Comparison of ENCODE assay signal across 28 cellular contexts in the genomic region with DNA sequence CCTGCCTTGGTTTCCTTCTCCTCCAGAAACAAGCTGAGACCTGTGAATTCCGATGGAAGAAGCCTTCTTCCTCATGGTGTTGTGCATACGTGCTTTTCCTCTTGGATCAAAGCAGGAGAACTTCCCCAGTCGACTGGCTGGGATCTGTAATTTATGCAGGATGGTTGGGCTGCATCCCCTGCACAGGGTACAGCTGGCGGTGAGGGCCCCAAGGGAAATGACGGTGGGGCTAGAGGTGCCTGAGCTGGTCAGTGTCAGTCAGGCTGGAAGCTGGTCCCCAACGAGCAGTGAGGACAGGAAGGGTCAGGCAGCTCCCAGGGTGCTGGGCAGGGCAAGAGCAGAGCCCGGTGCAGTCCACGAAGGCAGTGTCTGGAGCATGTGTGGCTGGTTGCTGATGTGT.
"Had no signal": no experiment of that assay in that cellular context is flagged by ENCODE, and none has a peak within 500 bp of the region (broad histone marks: within the 10 kb centered on the region; RNA-seq: fewer than 3 reads in every experiment).

No MANE protein-coding gene starts in this region.

- H3K4me3 ChIP-seq: coronary artery, esophagus squamous epithelium, gastroesophageal sphincter, heart left ventricle, lower lobe of right lung, neural progenitor cell, thyroid gland, upper lobe of right lung had no signal

- H3K4me1 ChIP-seq: esophagus squamous epithelium, lower lobe of right lung, neural progenitor cell, thyroid gland, upper lobe of right lung had no signal

- ATAC-seq: activated CD4-positive, CD25-positive, alpha-beta regulatory T cell treated with anti-CD3 and anti-CD28 coated beads, Interleukin-2, amount 50 U/mL, for 24 hours; activated T-cell treated with anti-CD3 and anti-CD28 coated beads, Interleukin-2, amount 50 U/mL, for 72 hours; gastroesophageal sphincter; left lobe of liver; lower lobe of right lung; naive thymus-derived CD4-positive, alpha-beta T cell; upper lobe of right lung had no signal

- H3K9me3 Mint-ChIP-seq: activated CD4-positive, alpha-beta memory T cell treated with anti-CD3 and anti-CD28 coated beads, Interleukin-2, amount 10 ng/mL, durations not matched to agents 7 days and 5 days; activated CD4-positive, alpha-beta T cell treated with anti-CD3 and anti-CD28 coated beads, Interleukin-2, amount 10 ng/mL, durations not matched to agents 24 days and 14 days; activated naive CD4-positive, alpha-beta T cell treated with anti-CD3 and anti-CD28 coated beads for 36 hours; activated naive CD8-positive, alpha-beta T cell treated with anti-CD3 and anti-CD28 coated beads, Interleukin-2, amount 10 ng/mL, durations not matched to agents 7 days and 5 days; activated T-cell treated with anti-CD3 and anti-CD28 coated beads, Interleukin-2, amount 50 U/mL, for 72 hours; naive thymus-derived CD4-positive, alpha-beta T cell; neural progenitor cell; T-helper 2 cell treated with Interferon-gamma antibody and Interleukin-4, amounts not matched to agents 5 μg/mL and 100 μg/mL, for 36 hours had no signal

- H3K27me3 ChIP-seq: neural progenitor cell, thyroid gland, upper lobe of right lung had no signal

- H3K27ac ChIP-seq: coronary artery, esophagus squamous epithelium, gastroesophageal sphincter, heart left ventricle, lower lobe of right lung, neural progenitor cell, thyroid gland, upper lobe of right lung, VCaP had no signal

- H2AFZ ChIP-seq: neural progenitor cell had no signal

- H3K4me2 ChIP-seq: neural progenitor cell had no signal

- H3K4me3 Mint-ChIP-seq: activated CD4-positive, alpha-beta memory T cell treated with anti-CD3 and anti-CD28 coated beads, Interleukin-2, amount 10 ng/mL, durations not matched to agents 7 days and 5 days; activated CD4-positive, alpha-beta T cell treated with anti-CD3 and anti-CD28 coated beads, Interleukin-2, amount 10 ng/mL, durations not matched to agents 24 days and 14 days; activated naive CD4-positive, alpha-beta T cell treated with anti-CD3 and anti-CD28 coated beads for 36 hours; activated naive CD8-positive, alpha-beta T cell treated with anti-CD3 and anti-CD28 coated beads, Interleukin-2, amount 10 ng/mL, durations not matched to agents 7 days and 5 days; activated T-cell treated with anti-CD3 and anti-CD28 coated beads, Interleukin-2, amount 50 U/mL, for 72 hours; naive thymus-derived CD4-positive, alpha-beta T cell; neural progenitor cell; T-helper 2 cell treated with Interferon-gamma antibody and Interleukin-4, amounts not matched to agents 5 μg/mL and 100 μg/mL, for 36 hours had no signal

- H3K9me3 ChIP-seq: esophagus squamous epithelium, gastroesophageal sphincter, heart left ventricle, lower lobe of right lung, thyroid gland, upper lobe of right lung had no signal

- DNase-seq: activated CD4-positive, alpha-beta memory T cell treated with anti-CD3 and anti-CD28 coated beads, Interleukin-2, amount 10 ng/mL, durations not matched to agents 7 days and 5 days; activated CD4-positive, alpha-beta T cell treated with anti-CD3 and anti-CD28 coated beads, Interleukin-2, amount 10 ng/mL, durations not matched to agents 24 days and 14 days; activated effector memory CD4-positive, alpha-beta T cell treated with Interleukin-2 at 50 U/mL for 16 hours; activated naive CD4-positive, alpha-beta T cell treated with anti-CD3 and anti-CD28 coated beads for 36 hours; activated naive CD8-positive, alpha-beta T cell treated with anti-CD3 and anti-CD28 coated beads, Interleukin-2, amount 10 ng/mL, durations not matched to agents 7 days and 5 days; activated T-cell treated with anti-CD3 and anti-CD28 coated beads, Interleukin-2, amount 50 U/mL, for 72 hours; amygdala; cerebellar nuclear complex; esophagus squamous epithelium; heart left ventricle; lower lobe of right lung; naive thymus-derived CD4-positive, alpha-beta T cell; retina; stimulated activated CD4-positive, alpha-beta T cell treated with anti-CD3 and anti-CD28 coated beads, Interleukin-2, amount 100 ng/mL, for 48 hours; stimulated activated CD8-positive, alpha-beta memory T cell treated with anti-CD3 and anti-CD28 coated beads, Interleukin-4, amount 100 ng/mL, for 48 hours; stimulated activated naive CD4-positive, alpha-beta T cell treated with Interleukin-2 at 50 U/mL for 16 hours; substantia nigra; thyroid gland; upper lobe of right lung had no signal

- FAIRE-seq: keratinocyte had no signal

- H3K9ac ChIP-seq: neural progenitor cell had no signal

- H3K36me3 ChIP-seq: esophagus squamous epithelium, gastroesophageal sphincter, heart left ventricle, lower lobe of right lung, neural progenitor cell, thyroid gland, upper lobe of right lung had no signal

- H3K27ac Mint-ChIP-seq: activated CD4-positive, alpha-beta memory T cell treated with anti-CD3 and anti-CD28 coated beads, Interleukin-2, amount 10 ng/mL, durations not matched to agents 7 days and 5 days; activated CD4-positive, alpha-beta T cell treated with anti-CD3 and anti-CD28 coated beads, Interleukin-2, amount 10 ng/mL, durations not matched to agents 24 days and 14 days; activated naive CD4-positive, alpha-beta T cell treated with anti-CD3 and anti-CD28 coated beads for 36 hours; activated naive CD8-positive, alpha-beta T cell treated with anti-CD3 and anti-CD28 coated beads, Interleukin-2, amount 10 ng/mL, durations not matched to agents 7 days and 5 days; activated T-cell treated with anti-CD3 and anti-CD28 coated beads, Interleukin-2, amount 50 U/mL, for 72 hours; naive thymus-derived CD4-positive, alpha-beta T cell; progenitor cell of endocrine pancreas; T-helper 2 cell treated with Interferon-gamma antibody and Interleukin-4, amounts not matched to agents 5 μg/mL and 100 μg/mL, for 36 hours had no signal
